In the genomic region with DNA sequence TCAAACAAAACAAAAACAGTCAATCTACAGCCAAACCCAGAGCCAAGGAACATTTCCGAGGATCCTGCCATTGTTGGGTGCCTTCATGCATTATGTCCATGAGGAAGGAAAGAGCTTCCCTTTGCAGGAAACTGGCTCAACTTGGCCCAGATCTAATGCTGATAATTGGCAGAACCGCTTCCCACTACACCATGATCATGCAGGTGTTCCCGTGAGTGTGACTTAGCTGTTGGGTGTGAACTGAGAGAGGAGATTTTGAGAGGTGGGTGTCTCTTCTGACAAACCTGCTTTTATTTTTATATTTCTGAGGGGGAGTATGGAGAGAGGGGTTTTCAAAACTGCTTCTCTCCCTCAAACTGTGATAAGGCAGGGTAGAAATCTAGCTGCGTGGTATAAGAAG, we compare ENCODE assay signal across 8 cellular contexts. TPM values are rescaled to one million over a fixed set of nuclear protein-coding genes. Genes with fewer than 3 reads are reported as not detected.
DNase-seq lines count a peak whose midpoint lies in the region; ATAC-seq and TF ChIP-seq lines count a peak whose summit lies in the region.
"Had no signal": no experiment of that assay in that cellular context is flagged by ENCODE, and none has a peak within 500 bp of the region (broad histone marks: within the 10 kb centered on the region; RNA-seq: fewer than 3 reads in every experiment).

No MANE protein-coding gene starts in this region.

- H3K9me3 Mint-ChIP-seq in CD8-positive, alpha-beta T cell: no peaks in the 10 kb centered on the region
- no peaks in the 10 kb centered on the region for H3K9me3 Mint-ChIP-seq in GM23338

- no peak for ATAC-seq in CD8-positive, alpha-beta T cell
- no peak for ATAC-seq in GM23338

- peaks cover 30% of the 10 kb centered on the region for H3K36me3 ChIP-seq in CD8-positive, alpha-beta T cell (ENCODE audit: insufficient read depth, low read length)
- H3K36me3 ChIP-seq in PC-9 (ENCODE audit: low read depth) (no peaks in the 10 kb centered on the region), spleen (peaks cover 0 to 73% (median 35%) of the 10 kb centered on the region in 6 donors), GM23338 (ENCODE audit: insufficient read depth) (no peaks in the 10 kb centered on the region; the same call in 1 of the 2 replicates)

- 0 out of 2 replicates have a peak overlapping the region, but pooled peaks have one; percentile 34 for H3K4me2 ChIP-seq in PC-9
- no peak overlapping the region for H3K4me2 ChIP-seq in GM23338

- 56 to 81% (median 75%) methylated on average over 4 of the region's 4 CpGs for WGBS in spleen, 5 donors

- peaks cover 11% of the 10 kb centered on the region for H3K4me1 ChIP-seq in CD8-positive, alpha-beta T cell (ENCODE audit: insufficient read depth, low read length)
- H3K4me1 ChIP-seq in PC-9 (replicated peaks; ENCODE audit: insufficient read depth) (0 out of 2 replicates have a peak, but pooled peaks cover 8% of the 10 kb centered on the region), spleen (peaks cover 10 to 25% (median 16%) of the 10 kb centered on the region in 6 donors), GM23338 (ENCODE audit: insufficient read depth) (no peaks in the 10 kb centered on the region)

- H3K27me3 ChIP-seq in CD8-positive, alpha-beta T cell (ENCODE audit: insufficient read depth, low read length): no peaks in the 10 kb centered on the region
- H3K27me3 ChIP-seq in PC-9 (ENCODE audit: insufficient read depth, low read depth) (no peaks in the 10 kb centered on the region), spleen (replicated peaks in 1 of 7) (no peaks in the 10 kb centered on the region), GM23338 (ENCODE audit: insufficient read depth) (no peaks in the 10 kb centered on the region)
- H3K27me3 ChIP-seq: Peyer's patch had no signal

- peaks cover 13% of the 10 kb centered on the region for H3K4me1 Mint-ChIP-seq in CD8-positive, alpha-beta T cell (ENCODE audit: low read depth)
- no peaks in the 10 kb centered on the region; the same call in 1 of the 3 replicates for H3K4me1 Mint-ChIP-seq in GM23338

- TF ChIP-seq POLR2A in spleen (IDR thresholded peaks at IDR 0.05): no peak

- intact Hi-C loops in CD8-positive, alpha-beta T cell (cut with DNase I, micrococcal nuclease): loop anchor here (1.0 to 2.0 kb wide), 5 partner anchors 20 to 90 kb away; a partner anchor contains a TSS
- intact Hi-C loops in PC-9 (cut with micrococcal nuclease; ENCODE audit: unreplicated experiment) (loop anchor here (1.0 kb wide), 1 partner anchor 90 kb away; no protein-coding TSS in a partner anchor), spleen (cut with DNase I; ENCODE audit: low total_unique reads) (loop anchor here (2.0 kb wide), 1 partner anchor 78 kb away; no protein-coding TSS in a partner anchor)

- CTCF ChIA-PET in CD8-positive, alpha-beta T cell (lab: Charles Lee): interaction anchor here (1.0 to 15.9 kb wide), 32 partner anchors 10 to 166 kb away, joined by 3 to 211 read pairs (median 10); a partner anchor contains a TSS
- CTCF ChIA-PET in PC-9 (lab: Charles Lee): interaction anchor here (0.6 to 1.8 kb wide), 10 partner anchors 12 to 394 kb away, joined by 3 to 18 read pairs (median 4); no protein-coding TSS in a partner anchor

- H4K20me1 ChIP-seq in PC-9 (ENCODE audit: insufficient read depth): no peaks in the 10 kb centered on the region
- 0 out of 2 replicates have a peak, but pooled peaks cover 2% of the 10 kb centered on the region for H4K20me1 ChIP-seq in GM23338 (replicated peaks; ENCODE audit: insufficient read depth)

- no peak for DNase-seq in CD8-positive, alpha-beta T cell
- DNase-seq in PC-9 (no peak), dermis blood vessel endothelial cell (peak; percentile 39), spleen (no peak), hippocampal formation (lab: John Stamatoyannopoulos, UW) (no peak), CD1c-positive myeloid dendritic cell (ENCODE audit: extremely low spot score) (no peak), GM23338 (ENCODE audit: low spot score) (no peak)

- H3K4me3 Mint-ChIP-seq in CD8-positive, alpha-beta T cell: no peak overlapping the region
- H3K4me3 Mint-ChIP-seq in GM23338: no peak overlapping the region

- no peak overlapping the region for H2AFZ ChIP-seq in PC-9
- H2AFZ ChIP-seq in GM23338: no peak overlapping the region

- peaks cover 63% of the 10 kb centered on the region for H3K36me3 Mint-ChIP-seq in CD8-positive, alpha-beta T cell
- H3K36me3 Mint-ChIP-seq in GM23338 (ENCODE audit: low read depth): peaks cover 9% of the 10 kb centered on the region; the same call in 2 of the 3 replicates

- H3K27ac Mint-ChIP-seq in CD8-positive, alpha-beta T cell: peak overlapping the region; percentile 41
- H3K27ac Mint-ChIP-seq in GM23338: no peak overlapping the region

- BruUV-seq in PC-9 (replicated peaks; lab: Mats Ljungman, UMichigan): no TSS peak

- H3F3A ChIP-seq in PC-9 (ENCODE audit: insufficient read depth, low read depth) (peaks cover 12% of the 10 kb centered on the region), GM23338 (replicated peaks; ENCODE audit: low read depth) (0 out of 2 replicates have a peak, but pooled peaks cover 2% of the 10 kb centered on the region)

- no peaks in the 10 kb centered on the region for H3K9me2 ChIP-seq in PC-9 (ENCODE audit: insufficient read depth)
- H3K9me2 ChIP-seq in GM23338 (ENCODE audit: insufficient read depth): no peaks in the 10 kb centered on the region

- no peak overlapping the region for H3K4me3 ChIP-seq in CD8-positive, alpha-beta T cell (ENCODE audit: low read depth, low read length)
- no peak overlapping the region for H3K4me3 ChIP-seq in PC-9
- H3K4me3 ChIP-seq in spleen: no peak overlapping the region
- no peak overlapping the region for H3K4me3 ChIP-seq in GM23338
- H3K4me3 ChIP-seq: Peyer's patch had no signal

- H3K27me3 Mint-ChIP-seq in CD8-positive, alpha-beta T cell (ENCODE audit: low read depth): no peaks in the 10 kb centered on the region
- peaks cover 10% of the 10 kb centered on the region for H3K27me3 Mint-ChIP-seq in GM23338 (ENCODE audit: insufficient read depth, low read depth, poor library complexity)

- no peaks in the 10 kb centered on the region for H3K9me3 ChIP-seq in CD8-positive, alpha-beta T cell (ENCODE audit: low read length)
- H3K9me3 ChIP-seq in PC-9 (ENCODE audit: insufficient read depth, low read depth) (no peaks in the 10 kb centered on the region), spleen (no peaks in the 10 kb centered on the region)
- H3K9me3 ChIP-seq: Peyer's patch had no signal

- POLR2A ChIA-PET in CD8-positive, alpha-beta T cell (lab: Charles Lee): interaction anchor here (0.5 to 2.8 kb wide), 9 partner anchors 10 to 133 kb away, joined by 3 to 17 read pairs (median 4); a partner anchor contains a TSS
- POLR2A ChIA-PET in PC-9 (lab: Charles Lee; ENCODE audit: unreplicated experiment): interaction anchor here (0.8 to 1.0 kb wide), 2 partner anchors 25 to 27 kb away, joined by 6 to 17 read pairs; a partner anchor contains a TSS

- no peak overlapping the region for H3K27ac ChIP-seq in CD8-positive, alpha-beta T cell (ENCODE audit: low read depth, low read length)
- no peak overlapping the region for H3K27ac ChIP-seq in PC-9
- peak overlapping the region in 5 of 8 donors; percentile 11 to 58 (median 40) for H3K27ac ChIP-seq in spleen
- no peak overlapping the region for H3K27ac ChIP-seq in GM23338 (ENCODE audit: low read depth)
- H3K27ac ChIP-seq: Peyer's patch had no signal

- H3K79me2 ChIP-seq in PC-9 (ENCODE audit: low read depth): no peaks in the 10 kb centered on the region
- H3K79me2 ChIP-seq in GM23338 (replicated peaks; ENCODE audit: insufficient read depth): no peaks in the 10 kb centered on the region

- TF ChIP-seq CTCF in CD8-positive, alpha-beta T cell (IDR thresholded peaks at IDR 0.05): no peak
- TF ChIP-seq CTCF in PC-9 (conservative IDR thresholded peaks at IDR 0.05) (no peak), spleen (IDR thresholded peaks at IDR 0.05 in 8 of 11, conservative IDR thresholded peaks at IDR 0.05 in 3 of 11) (no peak), GM23338 (conservative IDR thresholded peaks at IDR 0.05; ENCODE audit: low read depth in 2 of 2) (no peak)

TF ChIP-seq in GM23338, 12 proteins besides CTCF, POLR2A, EP300 and RAD21 (continues in another document):
- no peak for TF ChIP-seq EZH2phosphoT487 (IDR thresholded peaks at IDR 0.05; ENCODE audit: unreplicated experiment)

RNA-seq across cellular contexts. Expression of a gene that starts 14.6 kb away (rescaled TPM):
- 10 to 100 TPM; 30.2 to 30.5 TPM for total RNA-seq in CD8-positive, alpha-beta T cell
- 11.0 and 15.3 TPM in 2 replicates for total RNA-seq in PC-9 (2021)
- total RNA-seq in dermis blood vessel endothelial cell: not detected in 2 replicates
- 10 to 100 TPM; 11.0 to 28.4 (median 21.1) TPM for total RNA-seq in spleen
- polyA plus RNA-seq in spleen: 10 to 100 TPM; 25.3 to 75.6 (median 50.6) TPM
- 2.0 and 4.1 TPM in 2 replicates for total RNA-seq in GM23338 (2014; rRNA removed; shearing (Covaris generic))
- 3.8 and 3.9 TPM in 2 replicates for polyA plus RNA-seq in GM23338 (2016; fragmentation: Nextera tagmentation; extraction: Ambion mirVana)

RNA-seq across cellular contexts. Expression of a gene that starts 20.1 kb away (rescaled TPM):
- 1 to 10 TPM; 4.4 to 6.3 TPM for total RNA-seq in CD8-positive, alpha-beta T cell
- 30.4 and 35.2 TPM in 2 replicates for total RNA-seq in PC-9 (2021)
- total RNA-seq in dermis blood vessel endothelial cell: 49.5 and 62.2 TPM in 2 replicates
- 100 to 1,000 TPM in 1 of 7 donors, 10 to 100 TPM in 6; 28.2 to 110 (median 52.3) TPM for total RNA-seq in spleen
- polyA plus RNA-seq in spleen: 10 to 100 TPM; 14.2 to 57.1 (median 17.4) TPM
- total RNA-seq in GM23338 (2014; rRNA removed; shearing (Covaris generic)): 2.4 and 8.9 TPM in 2 replicates
- 2.2 and 2.3 TPM in 2 replicates for polyA plus RNA-seq in GM23338 (2016; fragmentation: Nextera tagmentation; extraction: Ambion mirVana)

RNA-seq across cellular contexts. Expression of a gene that starts 26.8 kb away (rescaled TPM):
- total RNA-seq in CD8-positive, alpha-beta T cell: 100 to 1,000 TPM; 244 to 254 TPM
- 86.6 and 89.6 TPM in 2 replicates for total RNA-seq in PC-9 (2021)
- total RNA-seq in dermis blood vessel endothelial cell: 12.1 and 20.3 TPM in 2 replicates
- total RNA-seq in spleen: 100 to 1,000 TPM; 145 to 333 (median 186) TPM
- 100 to 1,000 TPM; 151 to 310 (median 269) TPM for polyA plus RNA-seq in spleen
- 51.0 and 51.5 TPM in 2 replicates for total RNA-seq in GM23338 (2014; rRNA removed; shearing (Covaris generic))
- polyA plus RNA-seq in GM23338 (2016; fragmentation: Nextera tagmentation; extraction: Ambion mirVana): 21.4 and 21.8 TPM in 2 replicates

RNA-seq across cellular contexts. Expression of a gene that starts 27.0 kb away (rescaled TPM):
- total RNA-seq in CD8-positive, alpha-beta T cell: under 1 TPM; 0.30 to 0.53 TPM
- total RNA-seq in PC-9 (2021): 2.7 and 4.6 TPM in 2 replicates
- 0.60 TPM in 1 of 2 replicates, not detected in the other for total RNA-seq in dermis blood vessel endothelial cell
- 1 to 10 TPM in 4 of 7 donors, under 1 TPM in 2, not detected in 1; 0.54 to 1.5 (median 1.2) TPM for total RNA-seq in spleen
- 1 to 10 TPM in 2 of 3 donors, under 1 TPM in 1; 0.67 to 1.6 (median 1.2) TPM for polyA plus RNA-seq in spleen
- total RNA-seq in GM23338 (2014; rRNA removed; shearing (Covaris generic)): 0.70 and 2.4 TPM in 2 replicates
- polyA plus RNA-seq in GM23338 (2016; fragmentation: Nextera tagmentation; extraction: Ambion mirVana): 0.82 and 2.1 TPM in 2 replicates

RNA-seq across cellular contexts. Expression of a gene that starts 43.0 kb away (rescaled TPM):
- total RNA-seq in CD8-positive, alpha-beta T cell: 1 to 10 TPM; 7.9 to 8.0 TPM
- total RNA-seq in PC-9 (2021): 25.1 and 35.2 TPM in 2 replicates
- total RNA-seq in dermis blood vessel endothelial cell: 0.51 and 0.56 TPM in 2 replicates
- total RNA-seq in spleen: 10 to 100 TPM in 6 of 7 donors, 1 to 10 TPM in 1; 7.1 to 31.4 (median 21.9) TPM
- polyA plus RNA-seq in spleen: 10 to 100 TPM; 29.0 to 38.7 (median 30.2) TPM
- 33.3 and 45.5 TPM in 2 replicates for total RNA-seq in GM23338 (2014; rRNA removed; shearing (Covaris generic))
- polyA plus RNA-seq in GM23338 (2016; fragmentation: Nextera tagmentation; extraction: Ambion mirVana): 70.4 and 81.2 TPM in 2 replicates

Comparison
In these comparisons a context has a peak if more than half of its experiments do, and no peak if none do; other contexts are left out.
1. H3K27ac ChIP-seq: peak in spleen (5 of 8); none in CD8-positive, alpha-beta T cell (single experiment), PC-9 (single experiment) and GM23338 (single experiment).